ENCODE assay signal across 1 cellular context in genomic region chr12:55001198-55001827, GRCh38.
TF ChIP-seq lines count a peak whose summit lies in the region.

No MANE protein-coding gene starts in this region.

TF ChIP-seq in HepG2, 621 proteins besides CTCF, POLR2A, EP300 and RAD21:
- TF ChIP-seq ZNF354B (CRISPR knock-in tag; IDR thresholded peaks at IDR 0.05) = no peak
- TF ChIP-seq ZNF687 (CRISPR knock-in tag; IDR thresholded peaks at IDR 0.05) = no peak
- no peak for TF ChIP-seq ZNF232 (CRISPR knock-in tag; IDR thresholded peaks at IDR 0.05; ENCODE audit: borderline replicate concordance)
- TF ChIP-seq TOE1 (CRISPR knock-in tag; IDR thresholded peaks at IDR 0.05) = no peak
- TF ChIP-seq ZNF12 (CRISPR knock-in tag; IDR thresholded peaks at IDR 0.05) = no peak
- TF ChIP-seq ATAD3A (CRISPR knock-in tag; IDR thresholded peaks at IDR 0.05) = no peak
- no peak for TF ChIP-seq RCOR2 (CRISPR knock-in tag; IDR thresholded peaks at IDR 0.05)
